Comparison of ENCODE assay signal across 7 cellular contexts in genomic region chr1:156766288-156767100, GRCh38. TPM values are rescaled to one million over a fixed set of nuclear protein-coding genes. Genes with fewer than 3 reads are reported as not detected.
DNase-seq lines count a peak whose midpoint lies in the region; ATAC-seq and TF ChIP-seq lines count a peak whose summit lies in the region.

No MANE protein-coding gene starts in this region.

- peak in 1 of 2 donors; percentile 33 for TF ChIP-seq POLR2A in Peyer's patch (IDR thresholded peaks at IDR 0.05)

- ATAC-seq in GM18520 (IDR thresholded peaks at IDR 0.05; ENCODE audit: unreplicated experiment) = peak; percentile 1
- ATAC-seq in HG02588 (IDR thresholded peaks at IDR 0.05; ENCODE audit: unreplicated experiment) = peak; percentile 3
- no peak for ATAC-seq in GM18519 (IDR thresholded peaks at IDR 0.05; ENCODE audit: low FRiP score, unreplicated experiment)

- peaks cover 0 to 36% (median 4%) of the 10 kb centered on the region in 4 donors for H3K4me1 ChIP-seq in Peyer's patch

- peak overlapping the region; percentile 73 to 92 (median 83) for H3K27ac ChIP-seq in Peyer's patch

- H3K36me3 ChIP-seq in Peyer's patch = peaks cover 0 to 16% (median 0%) of the 10 kb centered on the region in 3 donors

- DNase-seq in Peyer's patch = peak in 2 of 3 donors; percentile 14 to 74
- peak; percentile 18 for DNase-seq in fibroblast of villous mesenchyme (ENCODE audit: low read depth)
- DNase-seq in retinal pigment epithelial cell (ENCODE audit: low read depth) = no peak
- no peak for DNase-seq in GM19240 (ENCODE audit: insufficient read length, low spot score)

- H3K9me3 ChIP-seq in Peyer's patch = no peaks in the 10 kb centered on the region

- no peaks in the 10 kb centered on the region for H3K27me3 ChIP-seq in Peyer's patch

- TF ChIP-seq CTCF in Peyer's patch (IDR thresholded peaks at IDR 0.05) = no peak
- no peak for TF ChIP-seq CTCF in fibroblast of villous mesenchyme (IDR thresholded peaks at IDR 0.05; ENCODE audit: insufficient read depth, low read depth, low read length)
- TF ChIP-seq CTCF in retinal pigment epithelial cell (conservative IDR thresholded peaks at IDR 0.05; ENCODE audit: low read depth, low read length) = no peak

- H3K4me3 ChIP-seq in Peyer's patch (peak overlapping the region; percentile 45 to 88 (median 77)), fibroblast of villous mesenchyme (ENCODE audit: low read depth, low read length) (peak overlapping the region; percentile 94), retinal pigment epithelial cell (ENCODE audit: low read length) (peak overlapping the region; percentile 78)

RNA-seq across cellular contexts. Expression of gene PRCC, which starts 0.8 kb away (rescaled TPM):
- total RNA-seq in Peyer's patch (100 to 1,000 TPM in 1 of 4 donors, 10 to 100 TPM in 3; 43.3 to 114 (median 46.3) TPM), fibroblast of villous mesenchyme (19.0 TPM in 2 replicates)

RNA-seq across cellular contexts. Expression of gene HDGF, which starts 15.0 kb away (rescaled TPM):
- 100 to 1,000 TPM; 234 to 309 (median 281) TPM for total RNA-seq in Peyer's patch
- total RNA-seq in fibroblast of villous mesenchyme = 196 and 197 TPM in 2 replicates

RNA-seq across cellular contexts. Expression of gene MRPL24, which starts 25.6 kb away (rescaled TPM):
- total RNA-seq in Peyer's patch (10 to 100 TPM; 15.7 to 35.8 (median 22.0) TPM), fibroblast of villous mesenchyme (21.6 and 26.1 TPM in 2 replicates)

RNA-seq across cellular contexts. Expression of gene ISG20L2, which starts 37.9 kb away (rescaled TPM):
- total RNA-seq in Peyer's patch (10 to 100 TPM; 22.4 to 47.2 (median 27.9) TPM), fibroblast of villous mesenchyme (17.4 and 22.9 TPM in 2 replicates)

RNA-seq across cellular contexts. Expression of gene METTL25B, which starts 38.2 kb away (rescaled TPM):
- total RNA-seq in Peyer's patch = 10 to 100 TPM; 33.8 to 95.2 (median 64.9) TPM
- 9.0 and 12.5 TPM in 2 replicates for total RNA-seq in fibroblast of villous mesenchyme

Comparison
In these comparisons a context has a peak if more than half of its experiments do, and no peak if none do; other contexts are left out.
1. DNase-seq: peak in Peyer's patch (2 of 3) and fibroblast of villous mesenchyme (single experiment); none in retinal pigment epithelial cell (single experiment) and GM19240 (single experiment).
2. Peak in every context shown above with its lines, with median percentiles within 50 percentile points of each other: H3K4me3 ChIP-seq.